Comparison of ENCODE assay signal across 1 cellular context in genomic region chr1:114131526-114132220, GRCh38.
TF ChIP-seq lines count a peak whose summit lies in the region.

No MANE protein-coding gene starts in this region.

TF ChIP-seq in K562, 482 proteins besides CTCF, POLR2A, EP300 and RAD21 (continued from another document):
- TF ChIP-seq MGA (IDR thresholded peaks at IDR 0.05) (no peak), EHMT2 (IDR thresholded peaks at IDR 0.05) (no peak), SFPQ (IDR thresholded peaks at IDR 0.05; ENCODE audit: low read depth, low read length) (no peak), GABPB1 (CRISPR knock-in tag; IDR thresholded peaks at IDR 0.05) (no peak), FOXK2 (conservative IDR thresholded peaks at IDR 0.05 in 1 of 2, IDR thresholded peaks at IDR 0.05 in 1 of 2; ENCODE audit: low read depth in 2 of 2) (0 out of 4 replicates have a peak, but pooled peaks of 1 of the 2 experiments have one; percentile 12), PREB (CRISPR knock-in tag; IDR thresholded peaks at IDR 0.05) (no peak), ZNF311 (CRISPR knock-in tag; IDR thresholded peaks at IDR 0.05) (no peak), MTA1 (IDR thresholded peaks at IDR 0.05; ENCODE audit: borderline replicate concordance) (no peak), PML (IDR thresholded peaks at IDR 0.05; ENCODE audit: low read length) (no peak), ARID3B (CRISPR knock-in tag; IDR thresholded peaks at IDR 0.05; ENCODE audit: borderline replicate concordance) (no peak), MAX (CRISPR knock-in tag; IDR thresholded peaks at IDR 0.05) (no peak), U2AF1 (optimal IDR thresholded peaks at IDR 0.05; ENCODE audit: low read depth, low read length) (no peak), ZNF511 (CRISPR knock-in tag; IDR thresholded peaks at IDR 0.05) (no peak), KLF13 (tag; IDR thresholded peaks at IDR 0.05; ENCODE audit: borderline replicate concordance, low read depth) (no peak)
TF ChIP-seq in K562: peak in this region for 4.
